In the genomic region with DNA sequence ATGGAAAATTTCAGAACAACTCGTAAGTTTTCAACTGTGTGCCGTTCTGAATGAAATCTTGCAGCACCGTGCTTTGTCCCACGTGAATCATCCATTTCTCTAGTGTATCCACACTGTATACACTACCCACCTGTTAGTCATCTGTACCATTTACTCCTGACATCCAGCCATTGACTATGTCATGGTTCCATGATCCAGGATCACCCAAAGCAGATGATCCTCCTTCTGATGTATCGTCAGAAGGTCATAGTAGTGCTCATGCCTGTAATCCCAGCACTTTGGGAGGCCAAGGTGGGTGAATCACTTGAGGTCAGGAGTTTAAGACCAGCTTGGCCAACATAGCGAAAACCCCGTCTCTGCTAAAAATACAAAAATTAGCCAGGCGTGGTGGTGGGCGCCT, we compare ENCODE assay signal across 25 cellular contexts.
"Had no signal": no experiment of that assay in that cellular context is flagged by ENCODE, and none has a peak within 500 bp of the region (broad histone marks: within the 10 kb centered on the region; RNA-seq: fewer than 3 reads in every experiment).

No MANE protein-coding gene starts in this region.

- H2AFZ ChIP-seq: parathyroid adenoma had no signal

- H3K4me3 ChIP-seq: body of pancreas, cardiac muscle cell, skin epidermis, testis, vagina had no signal

- H3K9ac ChIP-seq: parathyroid adenoma had no signal

- H3K9me3 ChIP-seq: body of pancreas, testis had no signal

- H3K4me3 Mint-ChIP-seq: activated CD4-positive, alpha-beta T cell treated with anti-CD3 and anti-CD28 coated beads, Interleukin-2, amount 10 ng/mL, durations not matched to agents 7 days and 5 days; activated CD8-positive, alpha-beta memory T cell treated with anti-CD3 and anti-CD28 coated beads, Interleukin-2, amount 10 ng/mL, durations not matched to agents 7 days and 5 days; activated CD8-positive, alpha-beta T cell treated with anti-CD3 and anti-CD28 coated beads for 36 hours; activated naive CD4-positive, alpha-beta T cell treated with anti-CD3 and anti-CD28 coated beads, Interleukin-2, amount 10 ng/mL, durations not matched to agents 7 days and 5 days; immature natural killer cell; nephron progenitor cell; T-helper 2 cell treated with Interferon-gamma antibody and Interleukin-4, amounts not matched to agents 5 μg/mL and 100 μg/mL, for 36 hours had no signal

- H3K27me3 ChIP-seq: body of pancreas, cardiac muscle cell, testis, vagina had no signal

- H3K27ac ChIP-seq: body of pancreas, cardiac muscle cell, epithelial cell of prostate, parathyroid adenoma, skin epidermis, testis, vagina, VCaP had no signal

- H3K79me2 ChIP-seq: parathyroid adenoma had no signal

- DNase-seq: activated CD4-positive, alpha-beta T cell treated with anti-CD3 and anti-CD28 coated beads, Interleukin-2, amount 10 ng/mL, durations not matched to agents 7 days and 5 days; activated CD4-positive, CD25-positive, alpha-beta regulatory T cell treated with anti-CD3 and anti-CD28 coated beads, Interleukin-2, amount 50 U/mL, for 72 hours; activated CD8-positive, alpha-beta memory T cell treated with anti-CD3 and anti-CD28 coated beads, Interleukin-2, amount 10 ng/mL, durations not matched to agents 7 days and 5 days; activated CD8-positive, alpha-beta T cell treated with anti-CD3 and anti-CD28 coated beads for 36 hours; activated effector memory CD4-positive, alpha-beta T cell treated with anti-CD3 and anti-CD28 coated beads, Interleukin-2, amount 50 U/mL, for 16 hours; activated naive CD4-positive, alpha-beta T cell treated with anti-CD3 and anti-CD28 coated beads, Interleukin-2, amount 10 ng/mL, durations not matched to agents 7 days and 5 days; activated T-cell treated with anti-CD3 and anti-CD28 coated beads for 4 hours; amygdala; body of pancreas; foreskin fibroblast; immature natural killer cell; left ventricle myocardium superior; mammary epithelial cell; nephron progenitor cell; right cardiac atrium; stimulated activated CD4-positive, alpha-beta T cell treated with anti-CD3 and anti-CD28 coated beads, Interleukin-1b, Interleukin-23, amount 100 ng/mL, for 48 hours; testis; trophoblast cell had no signal

- H3K4me1 Mint-ChIP-seq: activated CD4-positive, alpha-beta T cell treated with anti-CD3 and anti-CD28 coated beads, Interleukin-2, amount 10 ng/mL, durations not matched to agents 7 days and 5 days; activated CD8-positive, alpha-beta memory T cell treated with anti-CD3 and anti-CD28 coated beads, Interleukin-2, amount 10 ng/mL, durations not matched to agents 7 days and 5 days; activated naive CD4-positive, alpha-beta T cell treated with anti-CD3 and anti-CD28 coated beads, Interleukin-2, amount 10 ng/mL, durations not matched to agents 7 days and 5 days; immature natural killer cell had no signal

- H3K4me1 ChIP-seq: parathyroid adenoma, testis, vagina had no signal

- ATAC-seq: activated CD8-positive, alpha-beta memory T cell treated with anti-CD3 and anti-CD28 coated beads, Interleukin-2, amount 10 ng/mL, durations not matched to agents 7 days and 5 days; activated CD8-positive, alpha-beta T cell treated with anti-CD3 and anti-CD28 coated beads for 36 hours; body of pancreas; left ventricle myocardium superior; right cardiac atrium had no signal

- H3K27ac Mint-ChIP-seq: activated CD4-positive, alpha-beta T cell treated with anti-CD3 and anti-CD28 coated beads, Interleukin-2, amount 10 ng/mL, durations not matched to agents 7 days and 5 days; activated CD8-positive, alpha-beta memory T cell treated with anti-CD3 and anti-CD28 coated beads, Interleukin-2, amount 10 ng/mL, durations not matched to agents 7 days and 5 days; activated CD8-positive, alpha-beta T cell treated with anti-CD3 and anti-CD28 coated beads for 36 hours; activated naive CD4-positive, alpha-beta T cell treated with anti-CD3 and anti-CD28 coated beads, Interleukin-2, amount 10 ng/mL, durations not matched to agents 7 days and 5 days; nephron progenitor cell; T-helper 2 cell treated with Interferon-gamma antibody and Interleukin-4, amounts not matched to agents 5 μg/mL and 100 μg/mL, for 36 hours had no signal

- H3K27me3 Mint-ChIP-seq: activated CD4-positive, alpha-beta T cell treated with anti-CD3 and anti-CD28 coated beads, Interleukin-2, amount 10 ng/mL, durations not matched to agents 7 days and 5 days; activated CD8-positive, alpha-beta memory T cell treated with anti-CD3 and anti-CD28 coated beads, Interleukin-2, amount 10 ng/mL, durations not matched to agents 7 days and 5 days; activated CD8-positive, alpha-beta T cell treated with anti-CD3 and anti-CD28 coated beads for 36 hours; activated naive CD4-positive, alpha-beta T cell treated with anti-CD3 and anti-CD28 coated beads, Interleukin-2, amount 10 ng/mL, durations not matched to agents 7 days and 5 days had no signal

- H3K9me3 Mint-ChIP-seq: activated CD8-positive, alpha-beta T cell treated with anti-CD3 and anti-CD28 coated beads for 36 hours; activated naive CD4-positive, alpha-beta T cell treated with anti-CD3 and anti-CD28 coated beads, Interleukin-2, amount 10 ng/mL, durations not matched to agents 7 days and 5 days; T-helper 2 cell treated with Interferon-gamma antibody and Interleukin-4, amounts not matched to agents 5 μg/mL and 100 μg/mL, for 36 hours had no signal
